In the genomic region with DNA sequence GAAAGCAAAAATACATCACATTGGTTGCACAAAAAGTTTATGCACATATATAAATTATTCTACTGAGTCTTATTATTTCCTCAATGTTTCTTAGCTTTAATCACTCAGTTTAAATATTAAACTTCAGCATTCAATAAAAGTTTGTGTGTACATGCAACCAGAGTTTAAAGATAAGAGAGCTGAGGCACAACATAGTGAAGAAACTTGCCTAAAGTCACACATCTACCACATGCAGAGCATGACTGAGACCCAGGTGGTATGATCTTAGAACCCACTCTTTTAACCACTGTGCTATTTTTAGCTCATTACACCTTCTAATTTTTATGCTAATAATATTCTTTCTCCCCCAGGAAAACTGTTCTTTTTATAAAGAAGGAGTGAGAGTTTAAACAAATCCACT, we compare ENCODE assay signal across 19 cellular contexts.
DNase-seq lines count a peak whose midpoint lies in the region; ATAC-seq, FAIRE-seq and TF ChIP-seq lines count a peak whose summit lies in the region.
"Had no signal": no experiment of that assay in that cellular context is flagged by ENCODE, and none has a peak within 500 bp of the region (broad histone marks: within the 10 kb centered on the region; RNA-seq: fewer than 3 reads in every experiment).

No MANE protein-coding gene starts in this region.

- no peak overlapping the region for H3K4me2 ChIP-seq in MM.1S (ENCODE audit: low read depth, low read length)

- no peaks in the 10 kb centered on the region for H3K79me2 ChIP-seq in MM.1S (ENCODE audit: low read length)

- H3K4me3 ChIP-seq in MM.1S (ENCODE audit: low read length) (no peak overlapping the region), small intestine (ENCODE audit: low read depth in 1 of 2, low read length in 2 of 2) (no peak overlapping the region)

- H3K9me3 ChIP-seq in MM.1S (replicated peaks; ENCODE audit: insufficient read depth, low read length) (no peaks in the 10 kb centered on the region), small intestine (ENCODE audit: control insufficient read depth, low read depth) (no peaks in the 10 kb centered on the region)

- peak; percentile 26 for DNase-seq in MM.1S
- DNase-seq in left lobe of liver (ENCODE audit: low spot score), result no peak
- peak; percentile 38 for DNase-seq in small intestine
- no peak for DNase-seq in activated naive CD4-positive, alpha-beta T cell treated with anti-CD3 and anti-CD28 coated beads, Interleukin-2, amount 50 U/mL, for 72 hours (ENCODE audit: low spot score in 2 of 2)
- DNase-seq in activated T-helper 2 cell treated with anti-CD3 and anti-CD28 coated beads, Interferon-gamma antibody, Interleukin-2, Interleukin-4, amounts not matched to agents 10 μg/mL and 5 μg/mL and 100 μg/mL, durations not matched to agents 14 hours and 24 hours and 36 hours (ENCODE audit: low spot score), result no peak
- DNase-seq in kidney tubule cell (ENCODE audit: low spot score), result no peak
- DNase-seq: C1 segment of cervical spinal cord; Calu3; CD4-positive, alpha-beta memory T cell; COR-L47; DMS53; DMS79 treated with DMSO at 0.1 percent for 48 hours; GF-D8; H7; HCEC 1CT had no signal

- no peak for FAIRE-seq in small intestine (lab: Jason Lieb, UNC)
- FAIRE-seq: GM12891, GM18507, H1 had no signal

- H3K27me3 ChIP-seq in MM.1S (replicated peaks; ENCODE audit: insufficient read depth, low read length), result no peaks in the 10 kb centered on the region
- H3K27me3 ChIP-seq in small intestine (ENCODE audit: control insufficient read depth in 2 of 2, insufficient read depth in 2 of 2, low read length in 2 of 2), result no peaks in the 10 kb centered on the region

- no peak overlapping the region for H3K27ac Mint-ChIP-seq in activated naive CD4-positive, alpha-beta T cell treated with anti-CD3 and anti-CD28 coated beads, Interleukin-2, amount 50 U/mL, for 72 hours
- H3K27ac Mint-ChIP-seq in activated T-helper 2 cell treated with anti-CD3 and anti-CD28 coated beads, Interferon-gamma antibody, Interleukin-2, Interleukin-4, amounts not matched to agents 10 μg/mL and 5 μg/mL and 100 μg/mL, durations not matched to agents 14 hours and 24 hours and 36 hours, result no peak overlapping the region
- H3K27ac Mint-ChIP-seq: CD4-positive, alpha-beta memory T cell had no signal

- intact Hi-C loops in activated T-helper 2 cell treated with anti-CD3 and anti-CD28 coated beads, Interferon-gamma antibody, Interleukin-2, Interleukin-4, amounts not matched to agents 10 μg/mL and 5 μg/mL and 100 μg/mL, durations not matched to agents 14 hours and 24 hours and 36 hours (cut with micrococcal nuclease), result no loop called here

- H3K36me3 ChIP-seq in MM.1S (replicated peaks; ENCODE audit: insufficient read depth, low read length) (no peaks in the 10 kb centered on the region), small intestine (ENCODE audit: control insufficient read depth in 2 of 2, insufficient read depth in 2 of 2, low read length in 2 of 2) (no peaks in the 10 kb centered on the region)

- peak; percentile 50 for ATAC-seq in GM19351 (IDR thresholded peaks at IDR 0.05; ENCODE audit: unreplicated experiment)
- peak; percentile 40 for ATAC-seq in left lobe of liver
- no peak for ATAC-seq in activated naive CD4-positive, alpha-beta T cell treated with anti-CD3 and anti-CD28 coated beads, Interleukin-2, amount 50 U/mL, for 72 hours

- no peaks in the 10 kb centered on the region for H3K36me3 Mint-ChIP-seq in activated naive CD4-positive, alpha-beta T cell treated with anti-CD3 and anti-CD28 coated beads, Interleukin-2, amount 50 U/mL, for 72 hours
- H3K36me3 Mint-ChIP-seq in activated T-helper 2 cell treated with anti-CD3 and anti-CD28 coated beads, Interferon-gamma antibody, Interleukin-2, Interleukin-4, amounts not matched to agents 10 μg/mL and 5 μg/mL and 100 μg/mL, durations not matched to agents 14 hours and 24 hours and 36 hours (ENCODE audit: low read depth), result no peaks in the 10 kb centered on the region
- H3K36me3 Mint-ChIP-seq: CD4-positive, alpha-beta memory T cell had no signal

- no peaks in the 10 kb centered on the region for H3K9me2 ChIP-seq in MM.1S (replicated peaks; ENCODE audit: insufficient read depth, low read length)

- H3K27ac ChIP-seq in MM.1S (ENCODE audit: low read length) (no peak overlapping the region), small intestine (ENCODE audit: low read depth in 1 of 2, low read length in 1 of 2) (no peak overlapping the region)

- no peaks in the 10 kb centered on the region for H4K20me1 ChIP-seq in MM.1S (ENCODE audit: insufficient read depth, low read length)

- H3K9me3 Mint-ChIP-seq in activated naive CD4-positive, alpha-beta T cell treated with anti-CD3 and anti-CD28 coated beads, Interleukin-2, amount 50 U/mL, for 72 hours, result no peaks in the 10 kb centered on the region
- no peaks in the 10 kb centered on the region for H3K9me3 Mint-ChIP-seq in activated T-helper 2 cell treated with anti-CD3 and anti-CD28 coated beads, Interferon-gamma antibody, Interleukin-2, Interleukin-4, amounts not matched to agents 10 μg/mL and 5 μg/mL and 100 μg/mL, durations not matched to agents 14 hours and 24 hours and 36 hours

- no peak overlapping the region for H3K4me3 Mint-ChIP-seq in activated T-helper 2 cell treated with anti-CD3 and anti-CD28 coated beads, Interferon-gamma antibody, Interleukin-2, Interleukin-4, amounts not matched to agents 10 μg/mL and 5 μg/mL and 100 μg/mL, durations not matched to agents 14 hours and 24 hours and 36 hours (ENCODE audit: low read depth)
- H3K4me3 Mint-ChIP-seq: CD4-positive, alpha-beta memory T cell had no signal

- no peaks in the 10 kb centered on the region for H3K4me1 Mint-ChIP-seq in activated T-helper 2 cell treated with anti-CD3 and anti-CD28 coated beads, Interferon-gamma antibody, Interleukin-2, Interleukin-4, amounts not matched to agents 10 μg/mL and 5 μg/mL and 100 μg/mL, durations not matched to agents 14 hours and 24 hours and 36 hours (ENCODE audit: low read depth)
- H3K4me1 Mint-ChIP-seq: CD4-positive, alpha-beta memory T cell had no signal

- no peak overlapping the region for H2AFZ ChIP-seq in MM.1S (ENCODE audit: low read length)

- H3K27me3 Mint-ChIP-seq in activated T-helper 2 cell treated with anti-CD3 and anti-CD28 coated beads, Interferon-gamma antibody, Interleukin-2, Interleukin-4, amounts not matched to agents 10 μg/mL and 5 μg/mL and 100 μg/mL, durations not matched to agents 14 hours and 24 hours and 36 hours (ENCODE audit: low read depth), result no peaks in the 10 kb centered on the region

- no peak overlapping the region for H3K9ac ChIP-seq in MM.1S (ENCODE audit: low read length)

- no peak for TF ChIP-seq CTCF in MM.1S (IDR thresholded peaks at IDR 0.05; ENCODE audit: low read length)

- H3F3A ChIP-seq in MM.1S (ENCODE audit: insufficient read depth, low read length), result no peaks in the 10 kb centered on the region

- H3K4me1 ChIP-seq in MM.1S (ENCODE audit: low read length) (peaks cover 8% of the 10 kb centered on the region), small intestine (ENCODE audit: control insufficient read depth in 2 of 2, insufficient read depth in 1 of 2, low read depth in 1 of 2, low read length in 1 of 2) (peaks cover 0 to 3% of the 10 kb centered on the region in 2 donors)

Comparison
In these comparisons a context has a peak if more than half of its experiments do, and no peak if none do; other contexts are left out.
1. ATAC-seq: peak in GM19351 (single experiment) and left lobe of liver (single experiment); none in activated naive CD4-positive, alpha-beta T cell treated with anti-CD3 and anti-CD28 coated beads, Interleukin-2, amount 50 U/mL, for 72 hours (0 of 2).
2. DNase-seq: peak in MM.1S (single experiment) and small intestine (single experiment); none in left lobe of liver (single experiment), activated naive CD4-positive, alpha-beta T cell treated with anti-CD3 and anti-CD28 coated beads, Interleukin-2, amount 50 U/mL, for 72 hours (0 of 2), activated T-helper 2 cell treated with anti-CD3 and anti-CD28 coated beads, Interferon-gamma antibody, Interleukin-2, Interleukin-4, amounts not matched to agents 10 μg/mL and 5 μg/mL and 100 μg/mL, durations not matched to agents 14 hours and 24 hours and 36 hours (single experiment) and kidney tubule cell (single experiment).